Comparison of ENCODE assay signal across 19 cellular contexts in the genomic region with DNA sequence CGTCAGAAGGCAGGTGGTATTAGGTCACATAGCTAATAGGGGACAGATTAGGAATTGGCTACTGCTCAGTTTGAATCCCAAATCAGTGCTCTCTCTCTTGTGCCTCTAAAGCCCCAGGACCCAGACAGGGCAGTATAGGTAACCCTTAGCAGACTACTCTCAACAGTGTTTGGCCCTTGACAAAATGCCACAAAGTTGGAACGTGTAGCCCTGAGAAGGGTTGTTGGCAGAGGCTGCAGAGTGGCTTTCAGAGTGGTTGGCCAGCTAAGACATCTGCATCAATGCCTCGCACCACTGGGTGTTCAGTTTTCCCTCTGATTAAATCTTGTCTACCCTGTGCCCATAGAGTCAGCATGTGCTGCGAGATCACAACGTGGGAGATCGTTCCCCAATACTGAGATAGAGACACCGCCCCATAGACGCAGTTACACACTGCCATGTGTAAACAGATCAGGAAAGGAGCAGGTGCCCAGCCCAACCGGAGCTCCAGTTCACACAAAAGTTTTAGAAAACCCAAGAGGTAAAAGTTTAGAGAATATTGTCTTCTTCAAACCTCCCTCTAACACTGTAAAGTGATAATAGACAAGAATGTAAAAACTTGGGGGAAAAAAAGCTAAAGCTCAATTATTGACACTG. TPM values are rescaled to one million over a fixed set of nuclear protein-coding genes. Genes with fewer than 3 reads are reported as not detected.
DNase-seq lines count a peak whose midpoint lies in the region; ATAC-seq lines count a peak whose summit lies in the region.
"Had no signal": no experiment of that assay in that cellular context is flagged by ENCODE, and none has a peak within 500 bp of the region (broad histone marks: within the 10 kb centered on the region; RNA-seq: fewer than 3 reads in every experiment).

No MANE protein-coding gene starts in this region.

- no peak overlapping the region for H3K27ac Mint-ChIP-seq in stimulated activated memory B cell treated with anti-CD40 and anti-IgM and Interleukin-4, amounts not matched to agents 10 μg/mL and 1 μg/mL and 100 μg/mL, for 72 hours
- H3K27ac Mint-ChIP-seq: CD4-positive, alpha-beta T cell had no signal

- H3K4me3 Mint-ChIP-seq in stimulated activated memory B cell treated with anti-CD40 and anti-IgM and Interleukin-4, amounts not matched to agents 10 μg/mL and 1 μg/mL and 100 μg/mL, for 72 hours: no peak overlapping the region
- H3K4me3 Mint-ChIP-seq: CD4-positive, alpha-beta T cell had no signal

- H3K9me3 Mint-ChIP-seq in stimulated activated memory B cell treated with anti-CD40 and anti-IgM and Interleukin-4, amounts not matched to agents 10 μg/mL and 1 μg/mL and 100 μg/mL, for 72 hours: no peaks in the 10 kb centered on the region
- H3K9me3 Mint-ChIP-seq: CD4-positive, alpha-beta T cell had no signal

- intact Hi-C loops in left ventricle myocardium superior (cut with micrococcal nuclease): no loop called here

- H3K4me1 Mint-ChIP-seq in stimulated activated memory B cell treated with anti-CD40 and anti-IgM and Interleukin-4, amounts not matched to agents 10 μg/mL and 1 μg/mL and 100 μg/mL, for 72 hours: no peaks in the 10 kb centered on the region

- peaks cover 35% of the 10 kb centered on the region for H3K27me3 Mint-ChIP-seq in stimulated activated memory B cell treated with anti-CD40 and anti-IgM and Interleukin-4, amounts not matched to agents 10 μg/mL and 1 μg/mL and 100 μg/mL, for 72 hours

- H3K36me3 Mint-ChIP-seq in stimulated activated memory B cell treated with anti-CD40 and anti-IgM and Interleukin-4, amounts not matched to agents 10 μg/mL and 1 μg/mL and 100 μg/mL, for 72 hours: no peaks in the 10 kb centered on the region

- peak; percentile 84 for ATAC-seq in left ventricle myocardium superior
- peak; percentile 27 for ATAC-seq in stimulated activated memory B cell treated with anti-CD40 and anti-IgM and Interleukin-4, amounts not matched to agents 10 μg/mL and 1 μg/mL and 100 μg/mL, for 72 hours
- no peak for ATAC-seq in HG02852 (IDR thresholded peaks at IDR 0.05; ENCODE audit: unreplicated experiment)
- ATAC-seq: SK-N-SH treated with all-trans-retinoic acid at 6 μM for 48 hours had no signal

- DNase-seq in NCI-H2029 treated with DMSO at 0.1 percent for 48 hours (lab: John Stamatoyannopoulos, UW): peak; percentile 9
- no peak for DNase-seq in NCI-H2029 (lab: John Stamatoyannopoulos, UW)
- peak; percentile 19 for DNase-seq in NCI-H446 treated with DMSO at 0.1 percent for 48 hours (lab: John Stamatoyannopoulos, UW)
- peak; percentile 37 for DNase-seq in left ventricle myocardium superior
- no peak for DNase-seq in nucleus accumbens (lab: John Stamatoyannopoulos, UW)
- DNase-seq in activated CD4-positive, CD25-positive, alpha-beta regulatory T cell (lab: John Stamatoyannopoulos, UW): no peak
- DNase-seq: BE2C; CD4-positive, alpha-beta T cell; DMS53; MG63; NCI-H1105; NCI-H1694; NCI-H2171 treated with DMSO at 0.1 percent for 48 hours; NCI-H510A; NCI-H774; SHP77 treated with DMSO at 0.1 percent for 48 hours had no signal

RNA-seq across cellular contexts. Expression of gene EML1, which starts 48.3 kb away (rescaled TPM):
- 42.9 TPM for total RNA-seq in left ventricle myocardium superior

Comparison
In these comparisons a context has a peak if more than half of its experiments do, and no peak if none do; other contexts are left out.
1. DNase-seq: peak in NCI-H2029 treated with DMSO at 0.1 percent for 48 hours (single experiment), NCI-H446 treated with DMSO at 0.1 percent for 48 hours (single experiment) and left ventricle myocardium superior (single experiment); none in NCI-H2029 (single experiment), nucleus accumbens (0 of 56) and activated CD4-positive, CD25-positive, alpha-beta regulatory T cell (0 of 4).